13 cellular contexts compared by ENCODE assay signal in genomic region chr14:74647061-74647833, GRCh38. TPM values are rescaled to one million over a fixed set of nuclear protein-coding genes. Genes with fewer than 3 reads are reported as not detected.
DNase-seq lines count a peak whose midpoint lies in the region; ATAC-seq, FAIRE-seq and TF ChIP-seq lines count a peak whose summit lies in the region.
"Had no signal": no experiment of that assay in that cellular context is flagged by ENCODE, and none has a peak within 500 bp of the region (broad histone marks: within the 10 kb centered on the region; RNA-seq: fewer than 3 reads in every experiment).

No MANE protein-coding gene starts in this region.

- no peaks in the 10 kb centered on the region for H3K79me2 ChIP-seq in endothelial cell of umbilical vein (ENCODE audit: control insufficient read depth, insufficient read depth, low read length)

- ATAC-seq in HG03039 (IDR thresholded peaks at IDR 0.05; ENCODE audit: unreplicated experiment) (no peak), HG03342 (IDR thresholded peaks at IDR 0.05; ENCODE audit: unreplicated experiment) (no peak)

- no peak overlapping the region for H2BK5ac ChIP-seq in neuronal stem cell (ENCODE audit: low read length)

- CTCF ChIA-PET in endothelial cell of umbilical vein (lab: Charles Lee), result interaction anchor here (0.8 to 4.1 kb wide), 10 partner anchors 9 to 38 kb away, joined by 3 to 33 read pairs (median 6); no protein-coding TSS in a partner anchor

- POLR2A ChIA-PET in endothelial cell of umbilical vein (lab: Charles Lee), result interaction anchor here (0.6 to 1.5 kb wide), 4 partner anchors 8 to 30 kb away, joined by 3 to 5 read pairs (median 4); no protein-coding TSS in a partner anchor

- TF ChIP-seq CTCF in endothelial cell of umbilical vein (IDR thresholded peaks at IDR 0.05; ENCODE audit: extremely low read depth in 1 of 2, insufficient read depth in 1 of 2, low read depth in 1 of 2, low read length in 2 of 2), result no peak

- no peaks in the 10 kb centered on the region for H3K79me1 ChIP-seq in neuronal stem cell (ENCODE audit: low read depth, low read length)

- BruUV-seq in endothelial cell of umbilical vein (replicated peaks; lab: Mats Ljungman, UMichigan), result no TSS peak

- H4K20me1 ChIP-seq in endothelial cell of umbilical vein (replicated peaks; ENCODE audit: control insufficient read depth, extremely low read depth, insufficient read depth, low read length), result no peaks in the 10 kb centered on the region

- H2BK15ac ChIP-seq in neuronal stem cell (ENCODE audit: low read length), result no peak overlapping the region

- H2AK5ac ChIP-seq in neuronal stem cell (ENCODE audit: low read depth, low read length), result no peak overlapping the region

- WGBS in neuronal stem cell (ENCODE audit: extremely low coverage in 2 of 2, insufficient read length in 2 of 2, insufficient replicate concordance in 1 of 2), 2 donors, result no CpG with 5 or more reads among the region's 12 CpGs

- no peak overlapping the region for H4K8ac ChIP-seq in neuronal stem cell (ENCODE audit: low read depth, low read length)

- dilution Hi-C loops in endothelial cell of umbilical vein (cut with MboI; ENCODE audit: extremely low pct_ligation_motif_present, low sequenced_read_pairs), result no loop called here

- DNase-seq in AG08395 (ENCODE audit: low spot score), result peak; percentile 32
- peak; percentile 27 for DNase-seq in NCI-H226
- no peak for DNase-seq in endothelial cell of umbilical vein (ENCODE audit: low read depth, low spot score)
- no peak for DNase-seq in neuronal stem cell (ENCODE audit: low spot score)
- DNase-seq in kidney tubule cell (ENCODE audit: low spot score), result no peak
- no peak for DNase-seq in T-helper 2 cell
- DNase-seq: activated T-cell treated with anti-CD3 and anti-CD28 coated beads, Interleukin-2, amount 50 U/mL, for 1 hour; Calu3; glutamatergic neuron; stimulated activated naive B cell treated with anti-CD40 and anti-IgM and Interleukin-4, amounts not matched to agents 10 μg/mL and 1 μg/mL and 100 μg/mL, for 72 hours had no signal

- H3K27ac ChIP-seq in endothelial cell of umbilical vein (ENCODE audit: insufficient read depth, low read depth, low read length) (no peak overlapping the region), neuronal stem cell (replicated peaks; ENCODE audit: low read length) (no peak overlapping the region)

- H3K18ac ChIP-seq in neuronal stem cell (ENCODE audit: low read length), result no peak overlapping the region

- peak; percentile 31 for FAIRE-seq in endothelial cell of umbilical vein (lab: Jason Lieb, UNC)

- H3K9me3 ChIP-seq in endothelial cell of umbilical vein (replicated peaks; ENCODE audit: control insufficient read depth, insufficient read depth, low read length) (no peaks in the 10 kb centered on the region), neuronal stem cell (replicated peaks in 1 of 2; ENCODE audit: control insufficient read depth in 2 of 2, insufficient read depth in 1 of 2, low read depth in 1 of 2, low read length in 2 of 2) (no peaks in the 10 kb centered on the region)

- no peak overlapping the region for H3K4ac ChIP-seq in neuronal stem cell (ENCODE audit: low read length)

- H3K9ac ChIP-seq in endothelial cell of umbilical vein (replicated peaks; ENCODE audit: extremely low read depth, insufficient read depth, low read length), result no peak overlapping the region
- H3K9ac ChIP-seq in neuronal stem cell (ENCODE audit: low read depth, low read length, poor library complexity), result no peak overlapping the region

- H2BK120ac ChIP-seq in neuronal stem cell (ENCODE audit: low read depth, low read length), result no peak overlapping the region

- intact Hi-C loops in endothelial cell of umbilical vein (cut with micrococcal nuclease), result no loop called here

- H2AFZ ChIP-seq in endothelial cell of umbilical vein (ENCODE audit: low read depth, low read length) (no peak overlapping the region), neuronal stem cell (ENCODE audit: low read length) (peak overlapping the region; percentile 46)

- H3K27me3 ChIP-seq in endothelial cell of umbilical vein (ENCODE audit: control insufficient read depth in 2 of 2, insufficient read depth in 2 of 2, low read length in 2 of 2), result no peaks in the 10 kb centered on the region
- peaks cover 0 to 4% (median 0%) of the 10 kb centered on the region in 3 experiments for H3K27me3 ChIP-seq in neuronal stem cell (ENCODE audit: control insufficient read depth in 3 of 3, insufficient read depth in 3 of 3, low read depth in 1 of 3, low read length in 3 of 3)

- no peak overlapping the region for H4K91ac ChIP-seq in neuronal stem cell (ENCODE audit: low read depth, low read length, poor library complexity)

- H2BK12ac ChIP-seq in neuronal stem cell (ENCODE audit: low read length), result no peak overlapping the region

- H3K4me1 ChIP-seq in endothelial cell of umbilical vein (ENCODE audit: control insufficient read depth, extremely low read depth, insufficient read depth, low read length), result peaks cover 29% of the 10 kb centered on the region
- peaks cover 4% of the 10 kb centered on the region in 2 donors for H3K4me1 ChIP-seq in neuronal stem cell (ENCODE audit: control insufficient read depth in 2 of 2, insufficient read depth in 1 of 2, low read depth in 1 of 2, low read length in 2 of 2)

- no peak overlapping the region for H3K4me3 ChIP-seq in endothelial cell of umbilical vein (replicated peaks in 1 of 3; ENCODE audit: insufficient read depth in 1 of 3, low read depth in 1 of 3, low read length in 3 of 3)
- H3K4me3 ChIP-seq in neuronal stem cell (ENCODE audit: low read length in 2 of 2), result peak overlapping the region in 1 of 2 donors; percentile 8
- H3K4me3 ChIP-seq: skin epidermis had no signal

- H3K23ac ChIP-seq in neuronal stem cell (ENCODE audit: low read depth, low read length, poor library complexity), result no peak overlapping the region

- H3K4me2 ChIP-seq in endothelial cell of umbilical vein (ENCODE audit: insufficient read depth, low read length) (no peak overlapping the region), neuronal stem cell (ENCODE audit: insufficient read depth, low read length, poor library complexity, severe bottlenecking) (no peak overlapping the region)

- H3K14ac ChIP-seq in neuronal stem cell (ENCODE audit: low read length), result no peak overlapping the region

- no peak for TF ChIP-seq POLR2A in endothelial cell of umbilical vein (IDR thresholded peaks at IDR 0.05; ENCODE audit: low read depth, low read length)

- H3K36me3 ChIP-seq in endothelial cell of umbilical vein (ENCODE audit: control insufficient read depth in 2 of 2, extremely low read depth in 1 of 2, insufficient read depth in 2 of 2, low read length in 2 of 2) (no peaks in the 10 kb centered on the region), neuronal stem cell (replicated peaks in 1 of 2; ENCODE audit: control insufficient read depth in 2 of 2, insufficient read depth in 2 of 2, low read length in 2 of 2) (no peaks in the 10 kb centered on the region)

- no peaks in the 10 kb centered on the region for H3K9me1 ChIP-seq in endothelial cell of umbilical vein (replicated peaks; ENCODE audit: control insufficient read depth, extremely low read depth, insufficient read depth, low read length)

TF ChIP-seq in endothelial cell of umbilical vein, 7 proteins besides CTCF, POLR2A, EP300 and RAD21:
- TF ChIP-seq FOS (IDR thresholded peaks at IDR 0.05; ENCODE audit: borderline replicate concordance, insufficient read depth, low read length), result no peak
- no peak for TF ChIP-seq JUN (IDR thresholded peaks at IDR 0.05; ENCODE audit: borderline replicate concordance, insufficient read depth, insufficient read length, low read depth)
- no peak for TF ChIP-seq MYC (IDR thresholded peaks at IDR 0.05; ENCODE audit: low read depth, low read length)
- no peak for TF ChIP-seq EZH2 (IDR thresholded peaks at IDR 0.05; ENCODE audit: borderline replicate concordance, low read depth, low read length, severe bottlenecking)
- TF ChIP-seq, protein P1, sequence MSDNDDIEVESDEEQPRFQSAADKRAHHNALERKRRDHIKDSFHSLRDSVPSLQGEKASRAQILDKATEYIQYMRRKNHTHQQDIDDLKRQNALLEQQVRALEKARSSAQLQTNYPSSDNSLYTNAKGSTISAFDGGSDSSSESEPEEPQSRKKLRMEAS (IDR thresholded peaks at IDR 0.05; ENCODE audit: insufficient read depth, insufficient read length), result no peak
- TF ChIP-seq GATA2 (IDR thresholded peaks at IDR 0.05; ENCODE audit: insufficient read depth, insufficient read length, low read depth, low read length), result no peak
- no peak for TF ChIP-seq POLR2AphosphoS5 (IDR thresholded peaks at IDR 0.05; ENCODE audit: insufficient read depth, low read depth, low read length)
TF ChIP-seq in endothelial cell of umbilical vein: peak in this region for 0.

RNA-seq across cellular contexts. Expression of gene LTBP2, which starts 35.2 kb away (rescaled TPM):
- total RNA-seq in endothelial cell of umbilical vein, result 264 and 268 TPM in 2 replicates
- 208 and 209 TPM in 2 replicates for polyA plus RNA-seq in endothelial cell of umbilical vein
- polyA plus RNA-seq in endothelial cell of umbilical vein (2011; cell fraction: cytosol; rRNA removed), result 182 and 200 TPM in 2 replicates
- polyA plus RNA-seq in endothelial cell of umbilical vein (2011; cell fraction: nucleus; rRNA removed), result 302 and 337 TPM in 2 replicates
- polyA plus RNA-seq in endothelial cell of umbilical vein (2012), result 319 and 426 TPM in 2 replicates
- polyA minus RNA-seq in endothelial cell of umbilical vein, result 357 and 369 TPM in 2 replicates
- not detected for polyA minus RNA-seq in endothelial cell of umbilical vein (2011; cell fraction: cytosol; rRNA and poly(A)+ RNA removed)
- polyA minus RNA-seq in endothelial cell of umbilical vein (2011; cell fraction: nucleus; rRNA and poly(A)+ RNA removed), result 150 and 213 TPM in 2 replicates
- 1.4 TPM for polyA plus RNA-seq in neuronal stem cell (2013, experiment 1 of 2)
- 1.3 TPM for polyA plus RNA-seq in neuronal stem cell (2013, experiment 2 of 2)

Comparison
In these comparisons a context has a peak if more than half of its experiments do, and no peak if none do; other contexts are left out.
1. DNase-seq: peak in AG08395 (single experiment) and NCI-H226 (single experiment); none in endothelial cell of umbilical vein (single experiment), neuronal stem cell (single experiment), kidney tubule cell (single experiment) and T-helper 2 cell (0 of 5).